In the genomic region with DNA sequence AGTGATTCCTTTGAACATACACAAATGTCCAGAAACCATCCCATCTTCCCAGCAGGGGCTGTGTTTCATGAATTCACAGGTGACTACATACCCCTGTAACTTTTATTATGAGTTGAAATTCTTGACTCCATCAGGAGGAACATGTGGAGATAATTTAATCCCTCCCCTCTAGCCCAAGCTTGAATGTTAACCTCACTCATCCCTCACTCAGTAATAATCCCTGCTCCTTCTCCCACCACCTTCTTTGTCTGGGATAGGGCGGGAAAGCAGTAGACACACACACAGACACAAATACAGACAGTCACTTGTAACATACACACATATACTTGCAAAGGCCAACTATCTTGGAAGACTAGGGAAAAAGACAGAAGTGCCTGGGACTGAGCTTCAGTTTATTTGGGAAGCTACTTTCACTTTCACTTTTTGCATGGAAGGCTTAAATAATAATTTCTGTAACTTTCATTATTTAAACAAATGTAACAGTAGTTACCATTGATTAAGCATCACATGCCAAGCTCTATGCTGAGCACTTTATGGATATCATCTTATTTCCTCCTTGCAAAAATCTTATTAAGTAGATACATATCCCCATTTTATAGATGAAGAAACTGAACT, we compare ENCODE assay signal across 9 cellular contexts. TPM values are rescaled to one million over a fixed set of nuclear protein-coding genes. Genes with fewer than 3 reads are reported as not detected.
A peak's percentile ranks its signal among the peaks of the same experiment; 100 is the strongest.
DNase-seq lines count a peak whose midpoint lies in the region; ATAC-seq and TF ChIP-seq lines count a peak whose summit lies in the region.
"Had no signal": no experiment of that assay in that cellular context is flagged by ENCODE, and none has a peak within 500 bp of the region (broad histone marks: within the 10 kb centered on the region; RNA-seq: fewer than 3 reads in every experiment).

No MANE protein-coding gene starts in this region.

- DNase-seq in DND-41 (no peak), RKO (ENCODE audit: low spot score) (peak; percentile 39), fibroblast of the aortic adventitia (ENCODE audit: low read depth) (peak; percentile 39), progenitor cell of endocrine pancreas (ENCODE audit: low spot score, unreplicated experiment) (no peak), NCI-H524 treated with DMSO at 0.1 percent for 48 hours (lab: John Stamatoyannopoulos, UW) (no peak), OCI-M2 (lab: John Stamatoyannopoulos, UW; ENCODE audit: unreplicated experiment) (no peak), NCI-H226 (no peak)
- DNase-seq in activated CD4-positive, alpha-beta T cell treated with anti-CD3 and anti-CD28 coated beads for 1 hour, result no peak

- H3K27me3 ChIP-seq in DND-41 (ENCODE audit: insufficient read depth, low read length, poor library complexity), result no peaks in the 10 kb centered on the region

- no peaks in the 10 kb centered on the region for H3K9me3 ChIP-seq in DND-41 (ENCODE audit: insufficient read depth, low read length, severe bottlenecking)

- no peak overlapping the region for H3K4me3 Mint-ChIP-seq in progenitor cell of endocrine pancreas (ENCODE audit: low read depth)

- peaks cover 18% of the 10 kb centered on the region for H3K4me1 Mint-ChIP-seq in progenitor cell of endocrine pancreas (ENCODE audit: low read depth)

- H3K4me1 ChIP-seq in DND-41 (ENCODE audit: insufficient read depth, low read length), result peaks cover 11% of the 10 kb centered on the region

- no peaks in the 10 kb centered on the region for H3K27me3 Mint-ChIP-seq in progenitor cell of endocrine pancreas

- H3K4me3 ChIP-seq in DND-41 (ENCODE audit: low read depth in 1 of 2, low read length in 2 of 2), result peak overlapping the region in 1 of 2 experiments; percentile 33; a peak in 1 of 4 replicates
- peak overlapping the region; percentile 59 for H3K4me3 ChIP-seq in fibroblast of the aortic adventitia (ENCODE audit: low read depth, low read length)

- no peaks in the 10 kb centered on the region for H4K20me1 ChIP-seq in DND-41 (ENCODE audit: insufficient read depth, low read length)

- peaks cover 3% of the 10 kb centered on the region for H3K36me3 Mint-ChIP-seq in progenitor cell of endocrine pancreas (ENCODE audit: insufficient read depth)

- peak overlapping the region; percentile 60 for H2AFZ ChIP-seq in DND-41 (ENCODE audit: low read depth, low read length)

- H3K79me2 ChIP-seq in DND-41 (ENCODE audit: insufficient read depth, low read length), result no peaks in the 10 kb centered on the region

- no peaks in the 10 kb centered on the region for H3K9me3 Mint-ChIP-seq in progenitor cell of endocrine pancreas (ENCODE audit: low read depth)

- H3K27ac ChIP-seq in DND-41 (ENCODE audit: low read length), result no peak overlapping the region
- H3K27ac ChIP-seq: epithelial cell of prostate had no signal

- TF ChIP-seq CTCF in DND-41 (IDR thresholded peaks at IDR 0.05; ENCODE audit: borderline replicate concordance, extremely low read depth, low read length, poor library complexity, severe bottlenecking) (no peak), fibroblast of the aortic adventitia (IDR thresholded peaks at IDR 0.05; ENCODE audit: insufficient read depth, low read length) (no peak), progenitor cell of endocrine pancreas (IDR thresholded peaks at IDR 0.05; ENCODE audit: unreplicated experiment) (no peak)

- no peaks in the 10 kb centered on the region for H3K36me3 ChIP-seq in DND-41 (ENCODE audit: insufficient read depth, low read length)

- peak overlapping the region; percentile 17 for H3K27ac Mint-ChIP-seq in progenitor cell of endocrine pancreas

- H3K4me2 ChIP-seq in DND-41 (ENCODE audit: insufficient read depth, low read length), result peak overlapping the region; percentile 55

- no peak overlapping the region for H3K9ac ChIP-seq in DND-41 (ENCODE audit: low read depth, low read length)

- peak; percentile 39; the same call in 2 of the 3 replicates for ATAC-seq in DND-41 (ENCODE audit: insufficient read depth, low read depth)

RNA-seq across cellular contexts. Expression of gene AASS, which starts 7.3 kb away (rescaled TPM):
- total RNA-seq in fibroblast of the aortic adventitia (ENCODE audit: low replicate concordance) (20.8 and 53.9 TPM in 2 replicates), progenitor cell of endocrine pancreas (70.2 and 76.3 TPM in 2 replicates)

Comparison
In these comparisons a context has a peak if more than half of its experiments do, and no peak if none do; other contexts are left out.
1. DNase-seq: peak in RKO (single experiment) and fibroblast of the aortic adventitia (single experiment); none in DND-41 (single experiment), progenitor cell of endocrine pancreas (single experiment), NCI-H524 treated with DMSO at 0.1 percent for 48 hours (single experiment), OCI-M2 (single experiment), NCI-H226 (single experiment) and activated CD4-positive, alpha-beta T cell treated with anti-CD3 and anti-CD28 coated beads for 1 hour (single experiment).